ENCODE assay signal across 1 cellular context in the genomic region with DNA sequence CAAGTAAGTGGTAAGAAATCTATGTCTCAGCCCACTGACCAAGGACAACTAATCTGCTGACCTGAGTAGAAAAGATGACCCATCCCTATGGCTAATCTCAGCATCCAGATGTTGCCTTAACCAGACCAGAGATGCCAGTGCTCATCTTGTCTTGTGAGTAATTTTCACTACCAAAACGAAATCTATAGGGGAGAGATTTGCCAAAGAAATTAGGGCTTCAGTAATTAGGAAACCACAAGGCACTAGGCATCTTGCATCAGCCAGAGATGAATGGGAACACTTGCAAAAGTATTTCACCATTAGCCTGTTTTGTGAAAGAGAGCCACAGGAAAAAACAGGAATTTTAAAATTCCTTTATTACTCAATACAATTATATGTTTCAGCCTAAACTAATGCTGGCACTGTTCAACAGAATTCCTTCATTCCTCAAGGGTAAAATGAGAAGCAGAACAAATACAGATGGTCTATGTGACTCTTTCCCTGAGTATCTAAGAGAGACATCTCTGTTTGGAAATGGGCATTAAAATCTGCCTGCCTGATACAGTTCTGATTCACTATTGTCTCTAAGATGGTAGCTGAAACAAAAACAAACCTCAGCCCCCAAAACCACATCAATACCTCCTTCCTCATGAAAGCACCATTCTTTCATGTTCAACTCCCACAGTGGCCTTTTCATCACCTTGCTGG.
TF ChIP-seq lines count a peak whose summit lies in the region.

No MANE protein-coding gene starts in this region.

TF ChIP-seq in GM12878, 131 proteins besides CTCF, POLR2A, EP300 and RAD21 (continued from another document and continues in another):
- TF ChIP-seq TCF3 (IDR thresholded peaks at IDR 0.05; ENCODE audit: borderline replicate concordance, insufficient read depth, low read depth, low read length) = no peak
- no peak for TF ChIP-seq RAD51 (IDR thresholded peaks at IDR 0.05)
- TF ChIP-seq KLF5 (IDR thresholded peaks at IDR 0.05; ENCODE audit: partially characterized antibody) = no peak
- peak; percentile 79 for TF ChIP-seq EED (IDR thresholded peaks at IDR 0.05; ENCODE audit: low read depth)
- no peak for TF ChIP-seq ZNF384 (IDR thresholded peaks at IDR 0.05; ENCODE audit: borderline replicate concordance, low read depth, low read length)
- no peak for TF ChIP-seq ZNF274 (IDR thresholded peaks at IDR 0.05; ENCODE audit: insufficient read depth, insufficient read length)
- TF ChIP-seq POLR2AphosphoS5 (IDR thresholded peaks at IDR 0.05; ENCODE audit: low read length) = no peak
- TF ChIP-seq, protein P1, sequence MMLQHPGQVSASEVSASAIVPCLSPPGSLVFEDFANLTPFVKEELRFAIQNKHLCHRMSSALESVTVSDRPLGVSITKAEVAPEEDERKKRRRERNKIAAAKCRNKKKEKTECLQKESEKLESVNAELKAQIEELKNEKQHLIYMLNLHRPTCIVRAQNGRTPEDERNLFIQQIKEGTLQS (IDR thresholded peaks at IDR 0.05; ENCODE audit: borderline replicate concordance, extremely low read depth, low read depth, low read length) = no peak
- TF ChIP-seq, protein P2, sequence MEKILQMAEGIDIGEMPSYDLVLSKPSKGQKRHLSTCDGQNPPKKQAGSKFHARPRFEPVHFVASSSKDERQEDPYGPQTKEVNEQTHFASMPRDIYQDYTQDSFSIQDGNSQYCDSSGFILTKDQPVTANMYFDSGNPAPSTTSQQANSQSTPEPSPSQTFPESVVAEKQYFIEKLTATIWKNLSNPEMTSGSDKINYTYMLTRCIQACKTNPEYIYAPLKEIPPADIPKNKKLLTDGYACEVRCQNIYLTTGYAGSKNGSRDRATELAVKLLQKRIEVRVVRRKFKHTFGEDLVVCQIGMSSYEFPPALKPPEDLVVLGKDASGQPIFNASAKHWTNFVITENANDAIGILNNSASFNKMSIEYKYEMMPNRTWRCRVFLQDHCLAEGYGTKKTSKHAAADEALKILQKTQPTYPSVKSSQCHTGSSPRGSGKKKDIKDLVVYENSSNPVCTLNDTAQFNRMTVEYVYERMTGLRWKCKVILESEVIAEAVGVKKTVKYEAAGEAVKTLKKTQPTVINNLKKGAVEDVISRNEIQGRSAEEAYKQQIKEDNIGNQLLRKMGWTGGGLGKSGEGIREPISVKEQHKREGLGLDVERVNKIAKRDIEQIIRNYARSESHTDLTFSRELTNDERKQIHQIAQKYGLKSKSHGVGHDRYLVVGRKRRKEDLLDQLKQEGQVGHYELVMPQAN (conservative IDR thresholded peaks at IDR 0.05) = no peak
- TF ChIP-seq CEBPB (IDR thresholded peaks at IDR 0.05; ENCODE audit: borderline replicate concordance in 1 of 2, low read depth in 2 of 2, low read length in 2 of 2) = no peak
- 0 out of 2 replicates have a peak, but pooled peaks have one; percentile 17 for TF ChIP-seq YY1 (IDR thresholded peaks at IDR 0.05; ENCODE audit: low read depth, low read length)
- TF ChIP-seq WRNIP1 (IDR thresholded peaks at IDR 0.05; ENCODE audit: borderline replicate concordance, low read depth, low read length) = no peak
- TF ChIP-seq ZNF207 (IDR thresholded peaks at IDR 0.05; ENCODE audit: borderline replicate concordance) = no peak
- peak; percentile 27; the same call in 1 of the 2 replicates for TF ChIP-seq FOXM1 (IDR thresholded peaks at IDR 0.05; ENCODE audit: low read depth, low read length)
- TF ChIP-seq CREM (IDR thresholded peaks at IDR 0.05; ENCODE audit: low read depth) = peak; percentile 29; the same call in 1 of the 2 replicates
- TF ChIP-seq CBFB (IDR thresholded peaks at IDR 0.05; ENCODE audit: low read depth) = peak; percentile 82
- TF ChIP-seq SREBF1 (IDR thresholded peaks at IDR 0.05; ENCODE audit: low read length) = no peak
- TF ChIP-seq JUNB (IDR thresholded peaks at IDR 0.05) = peak; percentile 39
- TF ChIP-seq NBN (IDR thresholded peaks at IDR 0.05) = no peak
- TF ChIP-seq PAX5 (IDR thresholded peaks at IDR 0.05; ENCODE audit: borderline replicate concordance, low read depth, low read length) = peak; percentile 34; the same call in 1 of the 2 replicates
- no peak for TF ChIP-seq NR2C1 (IDR thresholded peaks at IDR 0.05)
- no peak for TF ChIP-seq POU2F2 (IDR thresholded peaks at IDR 0.05; ENCODE audit: borderline replicate concordance, low read depth, low read length)
- no peak for TF ChIP-seq JUND (IDR thresholded peaks at IDR 0.05; ENCODE audit: low read depth, low read length)
- no peak for TF ChIP-seq IKZF1 (conservative IDR thresholded peaks at IDR 0.05)
- peak; percentile 33; the same call in 1 of the 2 replicates for TF ChIP-seq SPI1 (IDR thresholded peaks at IDR 0.05; ENCODE audit: borderline replicate concordance, insufficient read depth, low read depth, low read length)
- TF ChIP-seq, protein P3, sequence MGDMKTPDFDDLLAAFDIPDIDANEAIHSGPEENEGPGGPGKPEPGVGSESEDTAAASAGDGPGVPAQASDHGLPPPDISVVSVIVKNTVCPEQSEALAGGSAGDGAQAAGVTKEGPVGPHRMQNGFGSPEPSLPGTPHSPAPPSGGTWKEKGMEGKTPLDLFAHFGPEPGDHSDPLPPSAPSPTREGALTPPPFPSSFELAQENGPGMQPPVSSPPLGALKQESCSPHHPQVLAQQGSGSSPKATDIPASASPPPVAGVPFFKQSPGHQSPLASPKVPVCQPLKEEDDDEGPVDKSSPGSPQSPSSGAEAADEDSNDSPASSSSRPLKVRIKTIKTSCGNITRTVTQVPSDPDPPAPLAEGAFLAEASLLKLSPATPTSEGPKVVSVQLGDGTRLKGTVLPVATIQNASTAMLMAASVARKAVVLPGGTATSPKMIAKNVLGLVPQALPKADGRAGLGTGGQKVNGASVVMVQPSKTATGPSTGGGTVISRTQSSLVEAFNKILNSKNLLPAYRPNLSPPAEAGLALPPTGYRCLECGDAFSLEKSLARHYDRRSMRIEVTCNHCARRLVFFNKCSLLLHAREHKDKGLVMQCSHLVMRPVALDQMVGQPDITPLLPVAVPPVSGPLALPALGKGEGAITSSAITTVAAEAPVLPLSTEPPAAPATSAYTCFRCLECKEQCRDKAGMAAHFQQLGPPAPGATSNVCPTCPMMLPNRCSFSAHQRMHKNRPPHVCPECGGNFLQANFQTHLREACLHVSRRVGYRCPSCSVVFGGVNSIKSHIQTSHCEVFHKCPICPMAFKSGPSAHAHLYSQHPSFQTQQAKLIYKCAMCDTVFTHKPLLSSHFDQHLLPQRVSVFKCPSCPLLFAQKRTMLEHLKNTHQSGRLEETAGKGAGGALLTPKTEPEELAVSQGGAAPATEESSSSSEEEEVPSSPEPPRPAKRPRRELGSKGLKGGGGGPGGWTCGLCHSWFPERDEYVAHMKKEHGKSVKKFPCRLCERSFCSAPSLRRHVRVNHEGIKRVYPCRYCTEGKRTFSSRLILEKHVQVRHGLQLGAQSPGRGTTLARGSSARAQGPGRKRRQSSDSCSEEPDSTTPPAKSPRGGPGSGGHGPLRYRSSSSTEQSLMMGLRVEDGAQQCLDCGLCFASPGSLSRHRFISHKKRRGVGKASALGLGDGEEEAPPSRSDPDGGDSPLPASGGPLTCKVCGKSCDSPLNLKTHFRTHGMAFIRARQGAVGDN (IDR thresholded peaks at IDR 0.05) = no peak
- TF ChIP-seq, protein P4, sequence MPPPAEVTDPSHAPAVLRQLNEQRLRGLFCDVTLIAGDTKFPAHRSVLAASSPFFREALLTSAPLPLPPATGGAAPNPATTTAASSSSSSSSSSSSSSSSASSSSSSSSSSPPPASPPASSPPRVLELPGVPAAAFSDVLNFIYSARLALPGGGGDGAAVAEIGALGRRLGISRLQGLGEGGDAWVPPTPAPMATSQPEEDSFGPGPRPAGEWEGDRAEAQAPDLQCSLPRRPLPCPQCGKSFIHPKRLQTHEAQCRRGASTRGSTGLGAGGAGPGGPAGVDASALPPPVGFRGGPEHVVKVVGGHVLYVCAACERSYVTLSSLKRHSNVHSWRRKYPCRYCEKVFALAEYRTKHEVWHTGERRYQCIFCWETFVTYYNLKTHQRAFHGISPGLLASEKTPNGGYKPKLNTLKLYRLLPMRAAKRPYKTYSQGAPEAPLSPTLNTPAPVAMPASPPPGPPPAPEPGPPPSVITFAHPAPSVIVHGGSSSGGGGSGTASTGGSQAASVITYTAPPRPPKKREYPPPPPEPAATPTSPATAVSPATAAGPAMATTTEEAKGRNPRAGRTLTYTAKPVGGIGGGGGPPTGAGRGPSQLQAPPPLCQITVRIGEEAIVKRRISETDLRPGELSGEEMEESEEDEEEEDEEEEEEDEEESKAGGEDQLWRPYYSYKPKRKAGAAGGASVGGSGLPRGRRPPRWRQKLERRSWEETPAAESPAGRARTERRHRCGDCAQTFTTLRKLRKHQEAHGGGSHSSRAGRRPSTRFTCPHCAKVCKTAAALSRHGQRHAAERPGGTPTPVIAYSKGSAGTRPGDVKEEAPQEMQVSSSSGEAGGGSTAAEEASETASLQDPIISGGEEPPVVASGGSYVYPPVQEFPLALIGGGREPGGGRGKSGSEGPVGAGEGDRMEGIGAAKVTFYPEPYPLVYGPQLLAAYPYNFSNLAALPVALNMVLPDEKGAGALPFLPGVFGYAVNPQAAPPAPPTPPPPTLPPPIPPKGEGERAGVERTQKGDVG (CRISPR knock-in tag; IDR thresholded peaks at IDR 0.05) = no peak
- no peak for TF ChIP-seq NR2C2 (IDR thresholded peaks at IDR 0.05; ENCODE audit: borderline replicate concordance, control insufficient read depth, insufficient read length, low read depth)
- TF ChIP-seq TCF7 (IDR thresholded peaks at IDR 0.05; ENCODE audit: borderline replicate concordance) = peak; percentile 94
- no peak for TF ChIP-seq STAT1 (conservative IDR thresholded peaks at IDR 0.05)
- no peak for TF ChIP-seq SMAD1 (IDR thresholded peaks at IDR 0.05; ENCODE audit: low read depth, partially characterized antibody)
- no peak for TF ChIP-seq ZNF622 (IDR thresholded peaks at IDR 0.05)
- TF ChIP-seq MXI1 (IDR thresholded peaks at IDR 0.05; ENCODE audit: low read depth, low read length) = no peak
- TF ChIP-seq ETV6 (conservative IDR thresholded peaks at IDR 0.05 in 1 of 2, IDR thresholded peaks at IDR 0.05 in 1 of 2; ENCODE audit: borderline replicate concordance in 1 of 2, low read depth in 1 of 2) = peak in 1 of 2 experiments; percentile 17; a peak in 1 of 4 replicates
- TF ChIP-seq, protein P5, sequence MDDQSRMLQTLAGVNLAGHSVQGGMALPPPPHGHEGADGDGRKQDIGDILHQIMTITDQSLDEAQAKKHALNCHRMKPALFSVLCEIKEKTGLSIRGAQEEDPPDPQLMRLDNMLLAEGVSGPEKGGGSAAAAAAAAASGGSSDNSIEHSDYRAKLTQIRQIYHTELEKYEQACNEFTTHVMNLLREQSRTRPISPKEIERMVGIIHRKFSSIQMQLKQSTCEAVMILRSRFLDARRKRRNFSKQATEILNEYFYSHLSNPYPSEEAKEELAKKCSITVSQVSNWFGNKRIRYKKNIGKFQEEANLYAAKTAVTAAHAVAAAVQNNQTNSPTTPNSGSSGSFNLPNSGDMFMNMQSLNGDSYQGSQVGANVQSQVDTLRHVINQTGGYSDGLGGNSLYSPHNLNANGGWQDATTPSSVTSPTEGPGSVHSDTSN (IDR thresholded peaks at IDR 0.05; ENCODE audit: insufficient replicate concordance, low read depth, low read length) = no peak
- no peak for TF ChIP-seq BACH1 (IDR thresholded peaks at IDR 0.05; ENCODE audit: borderline replicate concordance)
- TF ChIP-seq, protein P6, sequence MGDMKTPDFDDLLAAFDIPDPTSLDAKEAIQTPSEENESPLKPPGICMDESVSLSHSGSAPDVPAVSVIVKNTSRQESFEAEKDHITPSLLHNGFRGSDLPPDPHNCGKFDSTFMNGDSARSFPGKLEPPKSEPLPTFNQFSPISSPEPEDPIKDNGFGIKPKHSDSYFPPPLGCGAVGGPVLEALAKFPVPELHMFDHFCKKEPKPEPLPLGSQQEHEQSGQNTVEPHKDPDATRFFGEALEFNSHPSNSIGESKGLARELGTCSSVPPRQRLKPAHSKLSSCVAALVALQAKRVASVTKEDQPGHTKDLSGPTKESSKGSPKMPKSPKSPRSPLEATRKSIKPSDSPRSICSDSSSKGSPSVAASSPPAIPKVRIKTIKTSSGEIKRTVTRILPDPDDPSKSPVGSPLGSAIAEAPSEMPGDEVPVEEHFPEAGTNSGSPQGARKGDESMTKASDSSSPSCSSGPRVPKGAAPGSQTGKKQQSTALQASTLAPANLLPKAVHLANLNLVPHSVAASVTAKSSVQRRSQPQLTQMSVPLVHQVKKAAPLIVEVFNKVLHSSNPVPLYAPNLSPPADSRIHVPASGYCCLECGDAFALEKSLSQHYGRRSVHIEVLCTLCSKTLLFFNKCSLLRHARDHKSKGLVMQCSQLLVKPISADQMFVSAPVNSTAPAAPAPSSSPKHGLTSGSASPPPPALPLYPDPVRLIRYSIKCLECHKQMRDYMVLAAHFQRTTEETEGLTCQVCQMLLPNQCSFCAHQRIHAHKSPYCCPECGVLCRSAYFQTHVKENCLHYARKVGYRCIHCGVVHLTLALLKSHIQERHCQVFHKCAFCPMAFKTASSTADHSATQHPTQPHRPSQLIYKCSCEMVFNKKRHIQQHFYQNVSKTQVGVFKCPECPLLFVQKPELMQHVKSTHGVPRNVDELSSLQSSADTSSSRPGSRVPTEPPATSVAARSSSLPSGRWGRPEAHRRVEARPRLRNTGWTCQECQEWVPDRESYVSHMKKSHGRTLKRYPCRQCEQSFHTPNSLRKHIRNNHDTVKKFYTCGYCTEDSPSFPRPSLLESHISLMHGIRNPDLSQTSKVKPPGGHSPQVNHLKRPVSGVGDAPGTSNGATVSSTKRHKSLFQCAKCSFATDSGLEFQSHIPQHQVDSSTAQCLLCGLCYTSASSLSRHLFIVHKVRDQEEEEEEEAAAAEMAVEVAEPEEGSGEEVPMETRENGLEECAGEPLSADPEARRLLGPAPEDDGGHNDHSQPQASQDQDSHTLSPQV (IDR thresholded peaks at IDR 0.05) = no peak
- TF ChIP-seq, protein P7, sequence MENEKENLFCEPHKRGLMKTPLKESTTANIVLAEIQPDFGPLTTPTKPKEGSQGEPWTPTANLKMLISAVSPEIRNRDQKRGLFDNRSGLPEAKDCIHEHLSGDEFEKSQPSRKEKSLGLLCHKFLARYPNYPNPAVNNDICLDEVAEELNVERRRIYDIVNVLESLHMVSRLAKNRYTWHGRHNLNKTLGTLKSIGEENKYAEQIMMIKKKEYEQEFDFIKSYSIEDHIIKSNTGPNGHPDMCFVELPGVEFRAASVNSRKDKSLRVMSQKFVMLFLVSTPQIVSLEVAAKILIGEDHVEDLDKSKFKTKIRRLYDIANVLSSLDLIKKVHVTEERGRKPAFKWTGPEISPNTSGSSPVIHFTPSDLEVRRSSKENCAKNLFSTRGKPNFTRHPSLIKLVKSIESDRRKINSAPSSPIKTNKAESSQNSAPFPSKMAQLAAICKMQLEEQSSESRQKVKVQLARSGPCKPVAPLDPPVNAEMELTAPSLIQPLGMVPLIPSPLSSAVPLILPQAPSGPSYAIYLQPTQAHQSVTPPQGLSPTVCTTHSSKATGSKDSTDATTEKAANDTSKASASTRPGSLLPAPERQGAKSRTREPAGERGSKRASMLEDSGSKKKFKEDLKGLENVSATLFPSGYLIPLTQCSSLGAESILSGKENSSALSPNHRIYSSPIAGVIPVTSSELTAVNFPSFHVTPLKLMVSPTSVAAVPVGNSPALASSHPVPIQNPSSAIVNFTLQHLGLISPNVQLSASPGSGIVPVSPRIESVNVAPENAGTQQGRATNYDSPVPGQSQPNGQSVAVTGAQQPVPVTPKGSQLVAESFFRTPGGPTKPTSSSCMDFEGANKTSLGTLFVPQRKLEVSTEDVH (IDR thresholded peaks at IDR 0.05; ENCODE audit: low read depth, partially characterized antibody) = no peak
- TF ChIP-seq BCL11A (IDR thresholded peaks at IDR 0.05; ENCODE audit: low read depth, low read length) = peak; percentile 54; the same call in 1 of the 2 replicates
- TF ChIP-seq IKZF2 (IDR thresholded peaks at IDR 0.05) = peak; percentile 57 to 82; a peak in 3 of 4 replicates
- TF ChIP-seq MEF2A (IDR thresholded peaks at IDR 0.05; ENCODE audit: insufficient read depth, low read depth, low read length) = peak; percentile 42; the same call in 1 of the 2 replicates
- no peak for TF ChIP-seq HCFC1 (IDR thresholded peaks at IDR 0.05; ENCODE audit: low read length)
- no peak for TF ChIP-seq RCOR1 (conservative IDR thresholded peaks at IDR 0.05; ENCODE audit: low read depth, low read length)
